Comparison of ENCODE assay signal across 15 cellular contexts in genomic region chr2:144048631-144049060, GRCh38.
"Had no signal": no experiment of that assay in that cellular context is flagged by ENCODE, and none has a peak within 500 bp of the region (broad histone marks: within the 10 kb centered on the region; RNA-seq: fewer than 3 reads in every experiment).

No MANE protein-coding gene starts in this region.

- H3K27ac ChIP-seq: left lung, neutrophil, transverse colon had no signal

- H3K9me3 ChIP-seq: left lung, neutrophil, transverse colon had no signal

- H3K4me3 ChIP-seq: left lung, smooth muscle cell, transverse colon had no signal

- H3K27me3 ChIP-seq: left lung, neutrophil, transverse colon had no signal

- H3K4me1 ChIP-seq: left lung, transverse colon had no signal

- H3K36me3 ChIP-seq: left lung, neutrophil, transverse colon had no signal

- DNase-seq: activated CD4-positive, alpha-beta T cell treated with anti-CD3 and anti-CD28 coated beads, Interleukin-2, amount 10 ng/mL, durations not matched to agents 7 days and 5 days; activated CD4-positive, CD25-positive, alpha-beta regulatory T cell; activated CD8-positive, alpha-beta memory T cell treated with anti-CD3 and anti-CD28 coated beads for 24 hours; aorta; effector CD8-positive, alpha-beta T cell; hippocampal formation; mammary epithelial cell; naive thymus-derived CD8-positive, alpha-beta T cell; stimulated activated CD4-positive, alpha-beta T cell treated with anti-CD3 and anti-CD28 coated beads, Interleukin-4, amount 100 ng/mL, for 4 hours; stimulated activated CD8-positive, alpha-beta memory T cell treated with anti-CD3 and anti-CD28 coated beads, Interleukin-4, amount 100 ng/mL, for 48 hours; stimulated activated naive CD4-positive, alpha-beta T cell treated with Interleukin-2 at 50 U/mL for 16 hours; transverse colon had no signal

- ATAC-seq: left lung; naive thymus-derived CD8-positive, alpha-beta T cell had no signal
